Comparison of ENCODE assay signal across 8 cellular contexts in genomic region chr11:57131080-57131790, GRCh38. TPM values are rescaled to one million over a fixed set of nuclear protein-coding genes. Genes with fewer than 3 reads are reported as not detected.
DNase-seq lines count a peak whose midpoint lies in the region; ATAC-seq and TF ChIP-seq lines count a peak whose summit lies in the region.

No MANE protein-coding gene starts in this region.

- H3K4me3 Mint-ChIP-seq in activated CD4-positive, alpha-beta T cell treated with anti-CD3 and anti-CD28 coated beads, Interleukin-2, amount 10 ng/mL, durations not matched to agents 24 days and 14 days: no peak overlapping the region

- no peak for TF ChIP-seq POLR2A in vagina (IDR thresholded peaks at IDR 0.05)

- TF ChIP-seq CTCF in WI38 (IDR thresholded peaks at IDR 0.05; ENCODE audit: low read depth, low read length) (peak; percentile 62), vagina (IDR thresholded peaks at IDR 0.05) (peak in 2 of 3 experiments; percentile 30)

- no peak overlapping the region for H3K27ac ChIP-seq in vagina

- H3K9me3 Mint-ChIP-seq in activated CD4-positive, alpha-beta T cell treated with anti-CD3 and anti-CD28 coated beads, Interleukin-2, amount 10 ng/mL, durations not matched to agents 24 days and 14 days: no peaks in the 10 kb centered on the region

- H3K4me1 ChIP-seq in vagina: no peaks in the 10 kb centered on the region

- no peaks in the 10 kb centered on the region for H3K27me3 ChIP-seq in vagina

- intact Hi-C loops in vagina (cut with DNase I): loop anchor here (10.0 kb wide), 1 partner anchor 114 kb away; no protein-coding TSS in a partner anchor
- intact Hi-C loops in activated CD4-positive, alpha-beta T cell treated with anti-CD3 and anti-CD28 coated beads, Interleukin-2, amount 10 ng/mL, durations not matched to agents 24 days and 14 days (cut with micrococcal nuclease): no loop called here

- DNase-seq in stimulated activated CD4-positive, alpha-beta T cell treated with anti-CD3 and anti-CD28 coated beads, Interleukin-15, amount 100 ng/mL, for 24 hours: peak; percentile 5
- no peak for DNase-seq in stimulated activated CD4-positive, alpha-beta T cell treated with anti-CD3 and anti-CD28 coated beads, Interleukin-2, amount 100 ng/mL, for 48 hours
- DNase-seq in iPS-NIHi7 (ENCODE audit: extremely low spot score) (peak; percentile 84), vagina (ENCODE audit: extremely low spot score in 2 of 2) (no peak)
- DNase-seq in activated naive CD4-positive, alpha-beta T cell (lab: John Stamatoyannopoulos, UW): no peak
- DNase-seq in activated CD4-positive, alpha-beta T cell treated with anti-CD3 and anti-CD28 coated beads, Interleukin-2, amount 10 ng/mL, durations not matched to agents 24 days and 14 days: no peak

- H3K9me3 ChIP-seq in vagina: no peaks in the 10 kb centered on the region

- H3K4me3 ChIP-seq in WI38 (ENCODE audit: low read depth, low read length) (no peak overlapping the region), vagina (no peak overlapping the region)

- no peak overlapping the region for H3K27ac Mint-ChIP-seq in activated CD4-positive, alpha-beta T cell treated with anti-CD3 and anti-CD28 coated beads, Interleukin-2, amount 10 ng/mL, durations not matched to agents 24 days and 14 days

- no peak for ATAC-seq in GM19035 (IDR thresholded peaks at IDR 0.05; ENCODE audit: unreplicated experiment)

- H3K27me3 Mint-ChIP-seq in activated CD4-positive, alpha-beta T cell treated with anti-CD3 and anti-CD28 coated beads, Interleukin-2, amount 10 ng/mL, durations not matched to agents 24 days and 14 days: peaks cover 6% of the 10 kb centered on the region

- H3K36me3 ChIP-seq in vagina: no peaks in the 10 kb centered on the region

- H3K4me1 Mint-ChIP-seq in activated CD4-positive, alpha-beta T cell treated with anti-CD3 and anti-CD28 coated beads, Interleukin-2, amount 10 ng/mL, durations not matched to agents 24 days and 14 days: no peaks in the 10 kb centered on the region

- H3K36me3 Mint-ChIP-seq in activated CD4-positive, alpha-beta T cell treated with anti-CD3 and anti-CD28 coated beads, Interleukin-2, amount 10 ng/mL, durations not matched to agents 24 days and 14 days (ENCODE audit: low read depth): no peaks in the 10 kb centered on the region

RNA-seq across cellular contexts. Expression of gene LRRC55, which starts 50.5 kb away (rescaled TPM):
- total RNA-seq in vagina: 0.74 TPM
- not detected in 2 replicates for total RNA-seq in activated CD4-positive, alpha-beta T cell treated with anti-CD3 and anti-CD28 coated beads, Interleukin-2, amount 10 ng/mL, durations not matched to agents 24 days and 14 days

Comparison
In these comparisons a context has a peak if more than half of its experiments do, and no peak if none do; other contexts are left out.
1. DNase-seq: peak in stimulated activated CD4-positive, alpha-beta T cell treated with anti-CD3 and anti-CD28 coated beads, Interleukin-15, amount 100 ng/mL, for 24 hours (single experiment) and iPS-NIHi7 (single experiment); none in stimulated activated CD4-positive, alpha-beta T cell treated with anti-CD3 and anti-CD28 coated beads, Interleukin-2, amount 100 ng/mL, for 48 hours (0 of 2), vagina (0 of 2), activated naive CD4-positive, alpha-beta T cell (0 of 4) and activated CD4-positive, alpha-beta T cell treated with anti-CD3 and anti-CD28 coated beads, Interleukin-2, amount 10 ng/mL, durations not matched to agents 24 days and 14 days (single experiment).